ENCODE assay signal across 8 cellular contexts in genomic region chr5:57298985-57299491, GRCh38.
A peak's percentile ranks its signal among the peaks of the same experiment; 100 is the strongest.
DNase-seq lines count a peak whose midpoint lies in the region; ATAC-seq, FAIRE-seq and TF ChIP-seq lines count a peak whose summit lies in the region.

No MANE protein-coding gene starts in this region.

- peak; percentile 47 to 86 (median 76) for TF ChIP-seq CTCF in adrenal gland (IDR thresholded peaks at IDR 0.05)

- WGBS in adrenal gland, 4 donors = 26 to 33% (median 30%) methylated on average over 15 of the region's 15 CpGs

- intact Hi-C loops in adrenal gland (cut with DNase I) (loop anchor here (5.0 to 10.0 kb wide), 4 partner anchors 136 to 1163 kb away; partner anchors contain the start of gene PLK2 (in 2 of the 2)), left cardiac atrium (cut with DNase I) (loop anchor here (2.0 to 10.0 kb wide), 6 partner anchors 196 to 1163 kb away; partner anchors contain the start of gene PLK2 (in 2 of the 2))

- peak overlapping the region; percentile 67 for H2AFZ ChIP-seq in ACC112 (ENCODE audit: low read length, unreplicated experiment)

- H3K9me3 ChIP-seq in SK-N-MC (ENCODE audit: low read depth, low read length) (no peaks in the 10 kb centered on the region), adrenal gland (replicated peaks in 1 of 3) (no peaks in the 10 kb centered on the region)

- H3K27me3 ChIP-seq in ACC112 (ENCODE audit: insufficient read depth, low read length) (no peaks in the 10 kb centered on the region), adrenal gland (no peaks in the 10 kb centered on the region)

- H3K27ac ChIP-seq in ACC112 (ENCODE audit: low read depth, low read length) = peak overlapping the region; percentile 24; the same call in 1 of the 2 replicates
- H3K27ac ChIP-seq in SK-N-MC = no peak overlapping the region
- H3K27ac ChIP-seq in adrenal gland = no peak overlapping the region

- peak; percentile 69 for FAIRE-seq in GM12892 (lab: Jason Lieb, UNC)

- H3K36me3 ChIP-seq in ACC112 (ENCODE audit: insufficient read depth, low read length) (no peaks in the 10 kb centered on the region), SK-N-MC (ENCODE audit: insufficient read depth, low read length) (no peaks in the 10 kb centered on the region), adrenal gland (replicated peaks in 1 of 2) (no peaks in the 10 kb centered on the region)

- H3K9ac ChIP-seq in SK-N-MC (ENCODE audit: insufficient read length) = no peak overlapping the region

- H3K4me3 ChIP-seq in ACC112 (ENCODE audit: low read depth, low read length) (peak overlapping the region; percentile 32; the same call in 1 of the 2 replicates), SK-N-MC (no peak overlapping the region), adrenal gland (peak overlapping the region in 1 of 4 donors; percentile 12)

- H3K4me1 ChIP-seq in ACC112 (ENCODE audit: control insufficient read depth, insufficient read depth, low read length, unreplicated experiment) = peaks cover 21% of the 10 kb centered on the region
- peaks cover 0 to 6% of the 10 kb centered on the region in 2 donors for H3K4me1 ChIP-seq in adrenal gland (replicated peaks in 1 of 2)

- no peaks in the 10 kb centered on the region for H3K79me2 ChIP-seq in ACC112 (ENCODE audit: control insufficient read depth, insufficient read depth, low read length, unreplicated experiment)

- peak; percentile 76 to 83 for ATAC-seq in left cardiac atrium
- no peak for ATAC-seq in GM18520 (IDR thresholded peaks at IDR 0.05; ENCODE audit: unreplicated experiment)

- no peak for DNase-seq in GM12892 (ENCODE audit: insufficient read length)
- DNase-seq in LHCN-M2 (ENCODE audit: low read depth) = peak; percentile 78
- DNase-seq in SK-N-MC (ENCODE audit: low read depth, low spot score) = peak; percentile 72
- DNase-seq in adrenal gland = peak in 6 of 7 donors; percentile 27 to 69 (median 38)
- DNase-seq in left cardiac atrium = peak; percentile 21
- DNase-seq in renal cortical epithelial cell (ENCODE audit: low read depth) = peak; percentile 76

- TF ChIP-seq POLR2A in GM12892 (IDR thresholded peaks at IDR 0.05; ENCODE audit: low read depth, low read length) (no peak), adrenal gland (IDR thresholded peaks at IDR 0.05) (no peak)
